In the genomic region with DNA sequence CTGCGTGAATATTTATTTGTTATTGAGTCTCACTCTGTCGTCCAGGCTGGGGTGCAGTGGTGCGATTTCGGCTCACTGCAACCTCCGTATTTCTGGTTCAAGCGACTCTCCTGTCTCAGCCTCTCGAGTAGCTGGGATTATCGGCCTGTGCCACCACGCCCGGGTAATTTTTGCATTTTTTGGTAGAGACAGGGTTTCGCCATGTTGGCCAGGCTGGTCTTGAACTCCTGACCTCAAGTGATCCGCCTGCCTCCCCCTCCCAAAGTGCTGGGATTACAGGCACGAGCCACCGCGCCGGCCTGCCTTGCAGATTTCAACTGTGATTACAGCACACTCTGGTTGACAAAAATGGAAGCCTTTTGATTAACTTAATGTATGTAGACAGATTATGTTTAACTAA, we compare ENCODE assay signal across 1 cellular context.
TF ChIP-seq lines count a peak whose summit lies in the region.

No MANE protein-coding gene starts in this region.

TF ChIP-seq in K562, 482 proteins besides CTCF, POLR2A, EP300 and RAD21 (continued from another document):
- TF ChIP-seq GTF3C2 (IDR thresholded peaks at IDR 0.05; ENCODE audit: borderline replicate concordance, extremely low read depth, insufficient read length) = peak; percentile 49
- TF ChIP-seq BRD4 (IDR thresholded peaks at IDR 0.05) = no peak
- TF ChIP-seq SMARCA4 (IDR thresholded peaks at IDR 0.05) = no peak
- peak; percentile 84 to 87 for TF ChIP-seq KDM1A (IDR thresholded peaks at IDR 0.05)
- no peak for TF ChIP-seq ATF1 (CRISPR knock-in tag; IDR thresholded peaks at IDR 0.05)
- peak; percentile 26; the same call in 1 of the 2 replicates for TF ChIP-seq ATF1 (tag; IDR thresholded peaks at IDR 0.05)
- peak; percentile 76 for TF ChIP-seq HES1 (IDR thresholded peaks at IDR 0.05; ENCODE audit: low read depth)
- 0 out of 2 replicates have a peak, but pooled peaks have one; percentile 18 for TF ChIP-seq CBX1 (IDR thresholded peaks at IDR 0.05; ENCODE audit: low read depth)
- TF ChIP-seq SREBF1 (IDR thresholded peaks at IDR 0.05; ENCODE audit: borderline replicate concordance, low read depth, low read length) = no peak
- no peak for TF ChIP-seq LARP7 (IDR thresholded peaks at IDR 0.05)
- 0 out of 2 replicates have a peak, but pooled peaks have one; percentile 52 for TF ChIP-seq ZNF764 (CRISPR knock-in tag; IDR thresholded peaks at IDR 0.05; ENCODE audit: low read depth)
- 0 out of 2 replicates have a peak, but pooled peaks have one; percentile 14 for TF ChIP-seq SMARCE1 (IDR thresholded peaks at IDR 0.05)
- TF ChIP-seq, protein P1, sequence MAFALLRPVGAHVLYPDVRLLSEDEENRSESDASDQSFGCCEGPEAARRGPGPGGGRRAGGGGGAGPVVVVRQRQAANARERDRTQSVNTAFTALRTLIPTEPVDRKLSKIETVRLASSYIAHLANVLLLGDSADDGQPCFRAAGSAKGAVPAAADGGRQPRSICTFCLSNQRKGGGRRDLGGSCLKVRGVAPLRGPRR (CRISPR knock-in tag; IDR thresholded peaks at IDR 0.05) = no peak
- TF ChIP-seq L3MBTL2 (IDR thresholded peaks at IDR 0.05) = 0 out of 2 replicates have a peak, but pooled peaks have one; percentile 6
- 0 out of 2 replicates have a peak, but pooled peaks have one; percentile 12 for TF ChIP-seq CC2D1A (IDR thresholded peaks at IDR 0.05)
- TF ChIP-seq BCOR (IDR thresholded peaks at IDR 0.05) = peak; percentile 51; the same call in 1 of the 2 replicates
- TF ChIP-seq, protein P2, sequence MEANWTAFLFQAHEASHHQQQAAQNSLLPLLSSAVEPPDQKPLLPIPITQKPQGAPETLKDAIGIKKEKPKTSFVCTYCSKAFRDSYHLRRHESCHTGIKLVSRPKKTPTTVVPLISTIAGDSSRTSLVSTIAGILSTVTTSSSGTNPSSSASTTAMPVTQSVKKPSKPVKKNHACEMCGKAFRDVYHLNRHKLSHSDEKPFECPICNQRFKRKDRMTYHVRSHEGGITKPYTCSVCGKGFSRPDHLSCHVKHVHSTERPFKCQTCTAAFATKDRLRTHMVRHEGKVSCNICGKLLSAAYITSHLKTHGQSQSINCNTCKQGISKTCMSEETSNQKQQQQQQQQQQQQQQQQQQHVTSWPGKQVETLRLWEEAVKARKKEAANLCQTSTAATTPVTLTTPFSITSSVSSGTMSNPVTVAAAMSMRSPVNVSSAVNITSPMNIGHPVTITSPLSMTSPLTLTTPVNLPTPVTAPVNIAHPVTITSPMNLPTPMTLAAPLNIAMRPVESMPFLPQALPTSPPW (CRISPR knock-in tag; IDR thresholded peaks at IDR 0.05) = 0 out of 2 replicates have a peak, but pooled peaks have one; percentile 47
- 0 out of 2 replicates have a peak, but pooled peaks have one; percentile 33 for TF ChIP-seq ARID1B (IDR thresholded peaks at IDR 0.05)
- no peak for TF ChIP-seq ZEB2 (IDR thresholded peaks at IDR 0.05)
TF ChIP-seq in K562: peak in this region for 22.
